10 cellular contexts compared by ENCODE assay signal in genomic region chr11:112157274-112157766, GRCh38. TPM values are rescaled to one million over a fixed set of nuclear protein-coding genes. Genes with fewer than 3 reads are reported as not detected.
A peak's percentile ranks its signal among the peaks of the same experiment; 100 is the strongest.
DNase-seq lines count a peak whose midpoint lies in the region; ATAC-seq and TF ChIP-seq lines count a peak whose summit lies in the region.
"Had no signal": no experiment of that assay in that cellular context is flagged by ENCODE, and none has a peak within 500 bp of the region (broad histone marks: within the 10 kb centered on the region; RNA-seq: fewer than 3 reads in every experiment).

No MANE protein-coding gene starts in this region.

- TF ChIP-seq EP300 in Ishikawa (IDR thresholded peaks at IDR 0.05; ENCODE audit: borderline replicate concordance), result peak; percentile 77; the same call in 1 of the 2 replicates

- H3K27me3 ChIP-seq in brain microvascular endothelial cell (replicated peaks), result no peaks in the 10 kb centered on the region
- H3K27me3 ChIP-seq in aorta (ENCODE audit: control insufficient read depth in 1 of 2, insufficient read depth in 2 of 2, low read length in 1 of 2), result no peaks in the 10 kb centered on the region

- no peak for TF ChIP-seq RAD21 in Ishikawa (IDR thresholded peaks at IDR 0.05; ENCODE audit: low read depth)

- in situ Hi-C loops in brain microvascular endothelial cell (cut with HindIII; ENCODE audit: low pct_ligation_motif_present, low sequenced_read_pairs), result no loop called here

- no peak overlapping the region for H3K4me3 ChIP-seq in brain microvascular endothelial cell (ENCODE audit: low read depth, low read length)
- no peak overlapping the region for H3K4me3 ChIP-seq in aorta (ENCODE audit: low read length in 2 of 2)

- H3K9me3 ChIP-seq in aorta (ENCODE audit: control insufficient read depth, low read length), result no peaks in the 10 kb centered on the region

- no peak for TF ChIP-seq CTCF in brain microvascular endothelial cell (IDR thresholded peaks at IDR 0.05; ENCODE audit: low read depth, low read length, missing control alignments)

- H3K36me3 ChIP-seq in brain microvascular endothelial cell (replicated peaks) (no peaks in the 10 kb centered on the region), aorta (ENCODE audit: control insufficient read depth in 1 of 2, insufficient read depth in 2 of 2, low read length in 1 of 2) (no peaks in the 10 kb centered on the region)

- 64 to 65% methylated on average over 3 of the region's 3 CpGs for WGBS in aorta, 2 donors

- peak overlapping the region; percentile 54 for H3K27ac ChIP-seq in brain microvascular endothelial cell
- no peak overlapping the region for H3K27ac ChIP-seq in aorta (ENCODE audit: low read depth in 1 of 2, low read length in 2 of 2)

- ATAC-seq in GM19455 (IDR thresholded peaks at IDR 0.05; ENCODE audit: unreplicated experiment), result no peak
- ATAC-seq in aorta (ENCODE audit: low FRiP score), result no peak

- intact Hi-C loops in aorta (cut with DNase I), result no loop called here

- no peaks in the 10 kb centered on the region for H3K4me1 ChIP-seq in aorta (ENCODE audit: control insufficient read depth in 1 of 2, insufficient read depth in 2 of 2, low read length in 2 of 2)

- peak; percentile 77 to 83 for DNase-seq in AML-193 (lab: John Stamatoyannopoulos, UW)
- DNase-seq in brain microvascular endothelial cell, result peak; percentile 97
- DNase-seq in lung microvascular endothelial cell (ENCODE audit: low read depth in 2 of 2), result peak; percentile 46 to 94
- DNase-seq in cerebellar nuclear complex (lab: John Stamatoyannopoulos, UW), result no peak
- no peak for DNase-seq in DMS79 (lab: John Stamatoyannopoulos, UW)
- DNase-seq in aorta, result no peak
- DNase-seq: activated T-cell treated with anti-CD3 and anti-CD28 coated beads, Interleukin-2, amount 50 U/mL, for 24 hours; naive B cell had no signal

TF ChIP-seq in Ishikawa, 13 proteins besides CTCF, POLR2A, EP300 and RAD21:
- peak; percentile 59 for TF ChIP-seq TCF12 (IDR thresholded peaks at IDR 0.05; ENCODE audit: low read depth)
- no peak for TF ChIP-seq EGR1 (IDR thresholded peaks at IDR 0.05)
- TF ChIP-seq FOXM1 (IDR thresholded peaks at IDR 0.05; ENCODE audit: borderline replicate concordance, low read depth), result peak; percentile 52
- TF ChIP-seq NFIC (IDR thresholded peaks at IDR 0.05), result peak; percentile 73; the same call in 1 of the 2 replicates
- no peak for TF ChIP-seq ZBTB7A (IDR thresholded peaks at IDR 0.05; ENCODE audit: low read depth)
- TF ChIP-seq TEAD4 (IDR thresholded peaks at IDR 0.05), result peak; percentile 90
- peak; percentile 52 for TF ChIP-seq CREB1 (IDR thresholded peaks at IDR 0.05; ENCODE audit: low read depth)
- TF ChIP-seq CEBPB (IDR thresholded peaks at IDR 0.05), result peak; percentile 55; the same call in 1 of the 2 replicates

RNA-seq across cellular contexts. Expression of gene IL18, which starts 6.6 kb away (rescaled TPM):
- total RNA-seq in lung microvascular endothelial cell (0.22 TPM in 1 of 2 replicates, not detected in the other), aorta (10 to 100 TPM; 11.1 to 17.1 TPM)
- 10 to 100 TPM in 1 of 2 donors, 1 to 10 TPM in 1; 4.1 to 29.8 TPM for polyA plus RNA-seq in aorta

RNA-seq across cellular contexts. Expression of gene TEX12, which starts 9.9 kb away (rescaled TPM):
- total RNA-seq in lung microvascular endothelial cell (under 0.01 TPM in 1 of 2 replicates, not detected in the other), aorta (under 1 TPM; 0.57 to 0.97 TPM)
- polyA plus RNA-seq in aorta, result not detected

RNA-seq across cellular contexts. Expression of gene BCO2, which starts 18.0 kb away (rescaled TPM):
- total RNA-seq in lung microvascular endothelial cell, result 0.22 and 0.60 TPM in 2 replicates
- 1 to 10 TPM; 6.1 to 9.1 TPM for total RNA-seq in aorta
- 10 to 100 TPM in 1 of 2 donors, 1 to 10 TPM in 1; 1.1 to 13.0 TPM for polyA plus RNA-seq in aorta

Comparison
In these comparisons a context has a peak if more than half of its experiments do, and no peak if none do; other contexts are left out.
1. DNase-seq: peak in AML-193 (2 of 2), brain microvascular endothelial cell (single experiment) and lung microvascular endothelial cell (2 of 2); none in cerebellar nuclear complex (0 of 2), DMS79 (single experiment) and aorta (0 of 2).